Comparison of ENCODE assay signal across 10 cellular contexts in genomic region chr7:73831656-73832579, GRCh38. TPM values are rescaled to one million over a fixed set of nuclear protein-coding genes. Genes with fewer than 3 reads are reported as not detected.
A peak's percentile ranks its signal among the peaks of the same experiment; 100 is the strongest.
DNase-seq lines count a peak whose midpoint lies in the region; TF ChIP-seq lines count a peak whose summit lies in the region.
"Had no signal": no experiment of that assay in that cellular context is flagged by ENCODE, and none has a peak within 500 bp of the region (broad histone marks: within the 10 kb centered on the region; RNA-seq: fewer than 3 reads in every experiment).

No MANE protein-coding gene starts in this region.

- H3K4me3 ChIP-seq in epithelial cell of esophagus (ENCODE audit: low read length) (peak overlapping the region; percentile 62), neuronal stem cell (ENCODE audit: low read length in 2 of 2) (peak overlapping the region in 1 of 2 donors; percentile 41), esophagus muscularis mucosa (peak overlapping the region in 1 of 4 donors; percentile 23)

- H2BK120ac ChIP-seq in neuronal stem cell (ENCODE audit: low read depth, low read length), result peak overlapping the region; percentile 44

- TF ChIP-seq CTCF in epithelial cell of esophagus (IDR thresholded peaks at IDR 0.05; ENCODE audit: insufficient read depth, low read depth, low read length, missing control alignments) (no peak), esophagus muscularis mucosa (IDR thresholded peaks at IDR 0.05) (no peak)

- WGBS in neuronal stem cell (ENCODE audit: extremely low coverage in 2 of 2, insufficient read length in 2 of 2, insufficient replicate concordance in 1 of 2), 2 donors, result no CpG with 5 or more reads among the region's 28 CpGs
- WGBS in esophagus muscularis mucosa, result 57% methylated on average over 7 of the region's 28 CpGs

- H3K4ac ChIP-seq in neuronal stem cell (ENCODE audit: low read length), result no peak overlapping the region

- H2BK5ac ChIP-seq in neuronal stem cell (ENCODE audit: low read length), result no peak overlapping the region

- H3K4me1 ChIP-seq in neuronal stem cell (ENCODE audit: control insufficient read depth in 2 of 2, insufficient read depth in 1 of 2, low read depth in 1 of 2, low read length in 2 of 2) (peaks cover 2 to 35% of the 10 kb centered on the region in 2 donors), esophagus muscularis mucosa (peaks cover 3 to 21% (median 16%) of the 10 kb centered on the region in 4 donors)

- H3K18ac ChIP-seq in neuronal stem cell (ENCODE audit: low read length), result peak overlapping the region; percentile 97

- peak overlapping the region; percentile 87 for H3K9ac ChIP-seq in neuronal stem cell (ENCODE audit: low read depth, low read length, poor library complexity)

- DNase-seq in DMS53 treated with DMSO at 0.1 percent for 48 hours (lab: John Stamatoyannopoulos, UW; ENCODE audit: unreplicated experiment) (peak; percentile 97), NCI-H2171 (lab: John Stamatoyannopoulos, UW) (peak; percentile 51), epithelial cell of esophagus (ENCODE audit: low read depth) (peak; percentile 93), neuronal stem cell (ENCODE audit: low spot score) (no peak), inferior parietal cortex (ENCODE audit: extremely low spot score) (no peak), esophagus muscularis mucosa (ENCODE audit: extremely low spot score) (no peak), EL (no peak), caudate nucleus (lab: John Stamatoyannopoulos, UW) (no peak)
- DNase-seq: immature natural killer cell, Karpas-422 had no signal

- no peak overlapping the region for H3K14ac ChIP-seq in neuronal stem cell (ENCODE audit: low read length)

- peak overlapping the region; percentile 3 for H2BK12ac ChIP-seq in neuronal stem cell (ENCODE audit: low read length)

- peaks cover 0 to 10% (median 5%) of the 10 kb centered on the region in 3 experiments for H3K27me3 ChIP-seq in neuronal stem cell (ENCODE audit: control insufficient read depth in 3 of 3, insufficient read depth in 3 of 3, low read depth in 1 of 3, low read length in 3 of 3)
- peaks cover 0 to 61% (median 2%) of the 10 kb centered on the region in 4 donors for H3K27me3 ChIP-seq in esophagus muscularis mucosa

- H4K8ac ChIP-seq in neuronal stem cell (ENCODE audit: low read depth, low read length), result peak overlapping the region; percentile 70

- H3K27ac ChIP-seq in neuronal stem cell (replicated peaks; ENCODE audit: low read length), result no peak overlapping the region
- H3K27ac ChIP-seq in esophagus muscularis mucosa (replicated peaks in 1 of 4), result no peak overlapping the region
- H3K27ac ChIP-seq in caudate nucleus (ENCODE audit: low read depth, low read length), result no peak overlapping the region

- no peaks in the 10 kb centered on the region for H3K79me1 ChIP-seq in neuronal stem cell (ENCODE audit: low read depth, low read length)

- H2AFZ ChIP-seq in neuronal stem cell (ENCODE audit: low read length), result peak overlapping the region; percentile 60

- intact Hi-C loops in esophagus muscularis mucosa (cut with DNase I), result no loop called here

- H2BK15ac ChIP-seq in neuronal stem cell (ENCODE audit: low read length), result peak overlapping the region; percentile 99

- TF ChIP-seq POLR2A in esophagus muscularis mucosa (IDR thresholded peaks at IDR 0.05; ENCODE audit: low read depth), result no peak

- peak overlapping the region; percentile 37 for H3K23ac ChIP-seq in neuronal stem cell (ENCODE audit: low read depth, low read length, poor library complexity)

- no peak overlapping the region for H4K91ac ChIP-seq in neuronal stem cell (ENCODE audit: low read depth, low read length, poor library complexity)

- H2AK5ac ChIP-seq in neuronal stem cell (ENCODE audit: low read depth, low read length), result peak overlapping the region; percentile 100

- TF ChIP-seq EP300 in esophagus muscularis mucosa (IDR thresholded peaks at IDR 0.05), result no peak

- H3K9me3 ChIP-seq in neuronal stem cell (replicated peaks in 1 of 2; ENCODE audit: control insufficient read depth in 2 of 2, insufficient read depth in 1 of 2, low read depth in 1 of 2, low read length in 2 of 2), result peaks cover 0 to 5% of the 10 kb centered on the region in 2 donors
- H3K9me3 ChIP-seq in esophagus muscularis mucosa, result no peaks in the 10 kb centered on the region

- H3K4me2 ChIP-seq in neuronal stem cell (ENCODE audit: insufficient read depth, low read length, poor library complexity, severe bottlenecking), result peak overlapping the region; percentile 77

- no peaks in the 10 kb centered on the region for H3K36me3 ChIP-seq in neuronal stem cell (replicated peaks in 1 of 2; ENCODE audit: control insufficient read depth in 2 of 2, insufficient read depth in 2 of 2, low read length in 2 of 2)
- no peaks in the 10 kb centered on the region for H3K36me3 ChIP-seq in esophagus muscularis mucosa

RNA-seq across cellular contexts. Expression of gene CLDN4, which starts 1.1 kb away (rescaled TPM):
- 4.1 TPM for polyA plus RNA-seq in neuronal stem cell (2013, experiment 1 of 2)
- 4.0 TPM for polyA plus RNA-seq in neuronal stem cell (2013, experiment 2 of 2)
- 1 to 10 TPM in 2 of 4 donors, under 1 TPM in 2; 0.42 to 3.1 (median 1.7) TPM for total RNA-seq in esophagus muscularis mucosa
- polyA plus RNA-seq: immature natural killer cell had no signal

RNA-seq across cellular contexts. Expression of gene METTL27, which starts 10.4 kb away (rescaled TPM):
- 2.8 TPM for polyA plus RNA-seq in neuronal stem cell (2013, experiment 1 of 2)
- polyA plus RNA-seq in neuronal stem cell (2013, experiment 2 of 2), result 3.3 TPM
- 1 to 10 TPM in 3 of 4 donors, under 1 TPM in 1; 0.83 to 4.0 (median 2.8) TPM for total RNA-seq in esophagus muscularis mucosa

RNA-seq across cellular contexts. Expression of gene TMEM270, which starts 29.0 kb away (rescaled TPM):
- polyA plus RNA-seq in neuronal stem cell (2013, experiment 1 of 2), result not detected
- 0.04 TPM for polyA plus RNA-seq in neuronal stem cell (2013, experiment 2 of 2)
- not detected for total RNA-seq in esophagus muscularis mucosa
- polyA plus RNA-seq: immature natural killer cell had no signal

Comparison
In these comparisons a context has a peak if more than half of its experiments do, and no peak if none do; other contexts are left out.
1. DNase-seq: peak in DMS53 treated with DMSO at 0.1 percent for 48 hours (single experiment), NCI-H2171 (single experiment) and epithelial cell of esophagus (single experiment); none in neuronal stem cell (single experiment), inferior parietal cortex (single experiment), esophagus muscularis mucosa (single experiment), EL (single experiment) and caudate nucleus (0 of 61).